Comparison of ENCODE assay signal across 19 cellular contexts in genomic region chr12:19646599-19646998, GRCh38.
DNase-seq lines count a peak whose midpoint lies in the region; ATAC-seq and TF ChIP-seq lines count a peak whose summit lies in the region.
"Had no signal": no experiment of that assay in that cellular context is flagged by ENCODE, and none has a peak within 500 bp of the region (broad histone marks: within the 10 kb centered on the region; RNA-seq: fewer than 3 reads in every experiment).

No MANE protein-coding gene starts in this region.

- peak; percentile 38 for ATAC-seq in foreskin keratinocyte
- ATAC-seq: A549, GM23338, HCT116 had no signal

- H3K36me3 ChIP-seq in mesendoderm (ENCODE audit: control insufficient read depth, insufficient read depth, low read length), result no peaks in the 10 kb centered on the region
- H3K36me3 ChIP-seq: BE2C; BLaER1 treated with 17β-estradiol and CSF1 and Interleukin-3, amounts not matched to agents 10 nM and 100 nM had no signal

- DNase-seq in Calu3, result peak; percentile 7
- peak; percentile 13 for DNase-seq in GM12865 (ENCODE audit: low read depth)
- no peak for DNase-seq in foreskin keratinocyte
- DNase-seq in NCI-H1092 (lab: John Stamatoyannopoulos, UW), result no peak
- DNase-seq in CD14-positive monocyte (ENCODE audit: low spot score), result no peak
- no peak for DNase-seq in mesendoderm
- DNase-seq: 8988T; ACHN; AML-193; BE2C; CD4-positive, alpha-beta memory T cell; COR-L47; DMS153; GF-D8; H9 had no signal

- H3K27ac Mint-ChIP-seq in Calu3 (ENCODE audit: unreplicated experiment) (no peak overlapping the region), CD14-positive monocyte (no peak overlapping the region)
- H3K27ac Mint-ChIP-seq: CD4-positive, alpha-beta memory T cell; GM23338; H9 had no signal

- H3K79me2 ChIP-seq in mesendoderm (ENCODE audit: control insufficient read depth, insufficient read depth, low read length), result no peaks in the 10 kb centered on the region

- no peak overlapping the region for H3K4me3 ChIP-seq in GM12865 (ENCODE audit: low read depth, low read length)
- no peak overlapping the region for H3K4me3 ChIP-seq in mesendoderm (ENCODE audit: low read length)
- H3K4me3 ChIP-seq: A549; BLaER1 treated with 17β-estradiol and CSF1 and Interleukin-3, amounts not matched to agents 10 nM and 100 nM; GM23338 had no signal

- H3K9me3 Mint-ChIP-seq in Calu3 (ENCODE audit: low read depth, unreplicated experiment) (no peaks in the 10 kb centered on the region), CD14-positive monocyte (peaks cover 12 to 25% (median 16%) of the 10 kb centered on the region in 7 donors)

- no peak overlapping the region for H3K4me2 ChIP-seq in mesendoderm (ENCODE audit: low read length)
- H3K4me2 ChIP-seq: A549; BLaER1 treated with 17β-estradiol and CSF1 and Interleukin-3, amounts not matched to agents 10 nM and 100 nM; GM23338 had no signal

- H3K9ac ChIP-seq in mesendoderm (ENCODE audit: low read length), result no peak overlapping the region
- H3K9ac ChIP-seq: BLaER1 treated with 17β-estradiol and CSF1 and Interleukin-3, amounts not matched to agents 10 nM and 100 nM had no signal

- no peak overlapping the region for H2BK15ac ChIP-seq in mesendoderm (replicated peaks; ENCODE audit: low read depth)

- H3K56ac ChIP-seq in mesendoderm (ENCODE audit: low read length), result no peak overlapping the region

- CTCF ChIA-PET in Calu3 (lab: Charles Lee), result no interaction called here

- H3K4me1 Mint-ChIP-seq in Calu3 (ENCODE audit: low read depth, unreplicated experiment), result peaks cover 32% of the 10 kb centered on the region
- peaks cover 6% of the 10 kb centered on the region for H3K4me1 Mint-ChIP-seq in CD14-positive monocyte
- H3K4me1 Mint-ChIP-seq: CD4-positive, alpha-beta memory T cell had no signal

- no peak overlapping the region for H2AK5ac ChIP-seq in mesendoderm (ENCODE audit: low read length)

- intact Hi-C loops in Calu3 (cut with micrococcal nuclease; ENCODE audit: unreplicated experiment), result no loop called here
- intact Hi-C loops in CD14-positive monocyte (cut with micrococcal nuclease), result no loop called here

- H4K8ac ChIP-seq in mesendoderm (ENCODE audit: low read depth, low read length), result no peak overlapping the region

- BruUV-seq in Calu3 (replicated peaks; lab: Mats Ljungman, UMichigan), result no TSS peak

- no peak overlapping the region for H4K5ac ChIP-seq in mesendoderm (ENCODE audit: low read length)

- H3K36me3 Mint-ChIP-seq in Calu3 (ENCODE audit: insufficient read depth, unreplicated experiment) (peaks cover 3% of the 10 kb centered on the region), CD14-positive monocyte (no peaks in the 10 kb centered on the region)

- H2BK5ac ChIP-seq in mesendoderm (ENCODE audit: low read length), result no peak overlapping the region

- no peak overlapping the region for H3K23ac ChIP-seq in mesendoderm (ENCODE audit: low read length)

- H3K79me1 ChIP-seq in mesendoderm (ENCODE audit: low read length), result no peaks in the 10 kb centered on the region

- H3K4me3 Mint-ChIP-seq in Calu3 (ENCODE audit: low read depth, unreplicated experiment) (no peak overlapping the region), CD14-positive monocyte (no peak overlapping the region)
- H3K4me3 Mint-ChIP-seq: CD4-positive, alpha-beta memory T cell; GM23338; H9 had no signal

- WGBS in mesendoderm (ENCODE audit: extremely low coverage, insufficient coverage, low lambda C conversion rate), result no CpG with 5 or more reads among the region's 1 CpG

- no peak overlapping the region for H3K27ac ChIP-seq in foreskin keratinocyte
- H3K27ac ChIP-seq in mesendoderm (ENCODE audit: low read depth, low read length), result no peak overlapping the region
- H3K27ac ChIP-seq: A549; BLaER1 treated with 17β-estradiol and CSF1 and Interleukin-3, amounts not matched to agents 10 nM and 100 nM had no signal

- no peak overlapping the region for H3K4ac ChIP-seq in mesendoderm (ENCODE audit: low read depth, low read length)

- no peak overlapping the region for H3K18ac ChIP-seq in mesendoderm (ENCODE audit: low read length)

- H3K4me1 ChIP-seq in foreskin keratinocyte, result no peaks in the 10 kb centered on the region
- H3K4me1 ChIP-seq in mesendoderm (ENCODE audit: control insufficient read depth, low read depth, low read length), result no peaks in the 10 kb centered on the region
- H3K4me1 ChIP-seq: A549; BE2C; BLaER1 treated with 17β-estradiol and CSF1 and Interleukin-3, amounts not matched to agents 10 nM and 100 nM had no signal

- H3K27me3 ChIP-seq in foreskin keratinocyte, result no peaks in the 10 kb centered on the region
- H3K27me3 ChIP-seq in mesendoderm (ENCODE audit: insufficient read depth, low read length, poor library complexity), result peaks cover 2% of the 10 kb centered on the region
- H3K27me3 ChIP-seq: BE2C; BLaER1 treated with 17β-estradiol and CSF1 and Interleukin-3, amounts not matched to agents 10 nM and 100 nM had no signal

- no peak overlapping the region for H2BK120ac ChIP-seq in mesendoderm (ENCODE audit: low read depth, low read length)

- H3K27me3 Mint-ChIP-seq in Calu3 (ENCODE audit: unreplicated experiment), result no peaks in the 10 kb centered on the region
- H3K27me3 Mint-ChIP-seq in CD14-positive monocyte (ENCODE audit: low read depth in 3 of 3), result no peaks in the 10 kb centered on the region
- H3K27me3 Mint-ChIP-seq: CD4-positive, alpha-beta memory T cell had no signal

- TF ChIP-seq CTCF in Calu3 (IDR thresholded peaks at IDR 0.05; ENCODE audit: unreplicated experiment) (no peak), GM12865 (IDR thresholded peaks at IDR 0.05; ENCODE audit: insufficient read depth, low read depth, low read length, missing control alignments) (no peak), foreskin keratinocyte (conservative IDR thresholded peaks at IDR 0.05) (no peak), CD14-positive monocyte (IDR thresholded peaks at IDR 0.05) (no peak)

Comparison
In these comparisons a context has a peak if more than half of its experiments do, and no peak if none do; other contexts are left out.
1. DNase-seq: peak in Calu3 (single experiment) and GM12865 (single experiment); none in foreskin keratinocyte (0 of 2), NCI-H1092 (single experiment), CD14-positive monocyte (single experiment) and mesendoderm (single experiment).